In genomic region chr9:111953444-111953843, GRCh38 we compare ENCODE assay signal across 14 cellular contexts.
"Had no signal": no experiment of that assay in that cellular context is flagged by ENCODE, and none has a peak within 500 bp of the region (broad histone marks: within the 10 kb centered on the region; RNA-seq: fewer than 3 reads in every experiment).

No MANE protein-coding gene starts in this region.

- ATAC-seq: stimulated activated effector memory CD8-positive, alpha-beta T cell treated with anti-CD3 and anti-CD28 coated beads, Interleukin-12 subunit alpha, Interleukin-12 subunit beta, amount 100 ng/mL, for 72 hours had no signal

- H3K27ac Mint-ChIP-seq: activated CD4-positive, alpha-beta T cell treated with anti-CD3 and anti-CD28 coated beads, Interleukin-2, amount 10 ng/mL, durations not matched to agents 7 days and 5 days; activated naive CD8-positive, alpha-beta T cell treated with anti-CD3 and anti-CD28 coated beads for 36 hours; activated T-helper 1 cell treated with anti-CD3 and anti-CD28 coated beads, Interleukin-12 subunit alpha, Interleukin-12 subunit beta, Interleukin-2, Interleukin-4 antibody, amounts not matched to agents 30 ng/mL and 10 ng/mL and 1 ng/mL, durations not matched to agents 14 hours and 24 hours and 36 hours; immature natural killer cell; stimulated activated effector memory CD8-positive, alpha-beta T cell treated with anti-CD3 and anti-CD28 coated beads, Interleukin-12 subunit alpha, Interleukin-12 subunit beta, amount 100 ng/mL, for 72 hours; T-helper 2 cell treated with Interferon-gamma antibody and Interleukin-4, amounts not matched to agents 5 μg/mL and 100 μg/mL, for 36 hours had no signal

- H3K9me3 Mint-ChIP-seq: activated CD4-positive, alpha-beta T cell treated with anti-CD3 and anti-CD28 coated beads, Interleukin-2, amount 10 ng/mL, durations not matched to agents 7 days and 5 days; activated naive CD8-positive, alpha-beta T cell treated with anti-CD3 and anti-CD28 coated beads for 36 hours; activated T-helper 1 cell treated with anti-CD3 and anti-CD28 coated beads, Interleukin-12 subunit alpha, Interleukin-12 subunit beta, Interleukin-2, Interleukin-4 antibody, amounts not matched to agents 30 ng/mL and 10 ng/mL and 1 ng/mL, durations not matched to agents 14 hours and 24 hours and 36 hours; immature natural killer cell; neural crest cell; stimulated activated effector memory CD8-positive, alpha-beta T cell treated with anti-CD3 and anti-CD28 coated beads, Interleukin-12 subunit alpha, Interleukin-12 subunit beta, amount 100 ng/mL, for 72 hours; T-helper 2 cell treated with Interferon-gamma antibody and Interleukin-4, amounts not matched to agents 5 μg/mL and 100 μg/mL, for 36 hours had no signal

- H3K27ac ChIP-seq: breast epithelium, sigmoid colon, thoracic aorta had no signal

- H3K36me3 ChIP-seq: breast epithelium, sigmoid colon, thoracic aorta had no signal

- H3K36me3 Mint-ChIP-seq: activated naive CD8-positive, alpha-beta T cell treated with anti-CD3 and anti-CD28 coated beads for 36 hours; stimulated activated effector memory CD8-positive, alpha-beta T cell treated with anti-CD3 and anti-CD28 coated beads, Interleukin-12 subunit alpha, Interleukin-12 subunit beta, amount 100 ng/mL, for 72 hours had no signal

- H3K4me3 Mint-ChIP-seq: activated CD4-positive, alpha-beta T cell treated with anti-CD3 and anti-CD28 coated beads, Interleukin-2, amount 10 ng/mL, durations not matched to agents 7 days and 5 days; activated naive CD8-positive, alpha-beta T cell treated with anti-CD3 and anti-CD28 coated beads for 36 hours; activated T-helper 1 cell treated with anti-CD3 and anti-CD28 coated beads, Interleukin-12 subunit alpha, Interleukin-12 subunit beta, Interleukin-2, Interleukin-4 antibody, amounts not matched to agents 30 ng/mL and 10 ng/mL and 1 ng/mL, durations not matched to agents 14 hours and 24 hours and 36 hours; immature natural killer cell; neural crest cell; stimulated activated effector memory CD8-positive, alpha-beta T cell treated with anti-CD3 and anti-CD28 coated beads, Interleukin-12 subunit alpha, Interleukin-12 subunit beta, amount 100 ng/mL, for 72 hours; T-helper 2 cell treated with Interferon-gamma antibody and Interleukin-4, amounts not matched to agents 5 μg/mL and 100 μg/mL, for 36 hours had no signal

- H3K4me1 ChIP-seq: breast epithelium had no signal

- DNase-seq: activated CD4-positive, alpha-beta T cell treated with anti-CD3 and anti-CD28 coated beads, Interleukin-2, amount 10 ng/mL, durations not matched to agents 7 days and 5 days; activated naive CD8-positive, alpha-beta T cell treated with anti-CD3 and anti-CD28 coated beads for 36 hours; cerebellar nuclear complex; effector memory CD4-positive, alpha-beta T cell; immature natural killer cell; midbrain; sigmoid colon; stimulated activated CD4-positive, alpha-beta T cell treated with anti-CD3 and anti-CD28 coated beads, Interleukin-2, amount 100 ng/mL, for 24 hours had no signal

- H3K4me3 ChIP-seq: breast epithelium, sigmoid colon, thoracic aorta had no signal

- H3K27me3 Mint-ChIP-seq: activated CD4-positive, alpha-beta T cell treated with anti-CD3 and anti-CD28 coated beads, Interleukin-2, amount 10 ng/mL, durations not matched to agents 7 days and 5 days; activated naive CD8-positive, alpha-beta T cell treated with anti-CD3 and anti-CD28 coated beads for 36 hours had no signal

- H3K27me3 ChIP-seq: breast epithelium, sigmoid colon had no signal

- H3K9me3 ChIP-seq: breast epithelium, sigmoid colon, thoracic aorta had no signal
